23 cellular contexts compared by ENCODE assay signal in genomic region chrX:9495496-9495895, GRCh38.
"Had no signal": no experiment of that assay in that cellular context is flagged by ENCODE, and none has a peak within 500 bp of the region (broad histone marks: within the 10 kb centered on the region; RNA-seq: fewer than 3 reads in every experiment).

No MANE protein-coding gene starts in this region.

- DNase-seq: dorsolateral prefrontal cortex; effector CD4-positive, alpha-beta T cell; foreskin fibroblast; gastrocnemius medialis; heart left ventricle; hippocampal formation; left cardiac atrium; left lung; naive thymus-derived CD8-positive, alpha-beta T cell; nephron progenitor cell; occipital lobe; posterior cingulate gyrus; psoas muscle; right cardiac atrium; small intestine; stimulated activated CD4-positive, alpha-beta T cell treated with anti-CD3 and anti-CD28 coated beads, Interleukin-12 subunit alpha, Interleukin-12 subunit beta, amount 100 ng/mL, for 4 hours; stimulated activated CD4-positive, alpha-beta T cell treated with anti-CD3 and anti-CD28 coated beads, Interleukin-1b, Interleukin-23, amount 100 ng/mL, for 48 hours; stimulated activated CD4-positive, alpha-beta T cell treated with anti-CD3 and anti-CD28 coated beads, Interleukin-4, amount 100 ng/mL, for 24 hours; stimulated activated naive CD4-positive, alpha-beta T cell treated with Interleukin-2 at 50 U/mL for 16 hours; stomach; thyroid gland had no signal

- H3K27ac Mint-ChIP-seq: nephron progenitor cell; stimulated activated effector memory CD8-positive, alpha-beta T cell treated with anti-CD3 and anti-CD28 coated beads, Interleukin-12 subunit alpha, Interleukin-12 subunit beta, amount 100 ng/mL, for 72 hours had no signal

- H3K36me3 ChIP-seq: gastrocnemius medialis, heart left ventricle, left lung, ovary, stomach, thyroid gland had no signal

- H3K27ac ChIP-seq: dorsolateral prefrontal cortex, gastrocnemius medialis, heart left ventricle, left lung, ovary, psoas muscle, stomach, thyroid gland had no signal

- H3K9me3 ChIP-seq: gastrocnemius medialis, heart left ventricle, left lung, ovary, psoas muscle, stomach, thyroid gland had no signal

- ATAC-seq: gastrocnemius medialis; heart left ventricle; naive thymus-derived CD8-positive, alpha-beta T cell; psoas muscle; right cardiac atrium; stimulated activated effector memory CD8-positive, alpha-beta T cell treated with anti-CD3 and anti-CD28 coated beads, Interleukin-12 subunit alpha, Interleukin-12 subunit beta, amount 100 ng/mL, for 72 hours had no signal

- H3K4me1 ChIP-seq: left lung, thyroid gland had no signal

- H3K4me3 Mint-ChIP-seq: nephron progenitor cell; stimulated activated effector memory CD8-positive, alpha-beta T cell treated with anti-CD3 and anti-CD28 coated beads, Interleukin-12 subunit alpha, Interleukin-12 subunit beta, amount 100 ng/mL, for 72 hours had no signal

- H3K9me3 Mint-ChIP-seq: stimulated activated effector memory CD8-positive, alpha-beta T cell treated with anti-CD3 and anti-CD28 coated beads, Interleukin-12 subunit alpha, Interleukin-12 subunit beta, amount 100 ng/mL, for 72 hours had no signal

- H3K27me3 Mint-ChIP-seq: naive thymus-derived CD8-positive, alpha-beta T cell had no signal

- H3K4me3 ChIP-seq: dorsolateral prefrontal cortex, gastrocnemius medialis, heart left ventricle, left lung, ovary, psoas muscle, stomach, thyroid gland had no signal

- H3K36me3 Mint-ChIP-seq: stimulated activated effector memory CD8-positive, alpha-beta T cell treated with anti-CD3 and anti-CD28 coated beads, Interleukin-12 subunit alpha, Interleukin-12 subunit beta, amount 100 ng/mL, for 72 hours had no signal

- H3K27me3 ChIP-seq: gastrocnemius medialis, heart left ventricle, left lung, ovary, stomach, thyroid gland had no signal
